ENCODE assay signal across 8 cellular contexts in the genomic region with DNA sequence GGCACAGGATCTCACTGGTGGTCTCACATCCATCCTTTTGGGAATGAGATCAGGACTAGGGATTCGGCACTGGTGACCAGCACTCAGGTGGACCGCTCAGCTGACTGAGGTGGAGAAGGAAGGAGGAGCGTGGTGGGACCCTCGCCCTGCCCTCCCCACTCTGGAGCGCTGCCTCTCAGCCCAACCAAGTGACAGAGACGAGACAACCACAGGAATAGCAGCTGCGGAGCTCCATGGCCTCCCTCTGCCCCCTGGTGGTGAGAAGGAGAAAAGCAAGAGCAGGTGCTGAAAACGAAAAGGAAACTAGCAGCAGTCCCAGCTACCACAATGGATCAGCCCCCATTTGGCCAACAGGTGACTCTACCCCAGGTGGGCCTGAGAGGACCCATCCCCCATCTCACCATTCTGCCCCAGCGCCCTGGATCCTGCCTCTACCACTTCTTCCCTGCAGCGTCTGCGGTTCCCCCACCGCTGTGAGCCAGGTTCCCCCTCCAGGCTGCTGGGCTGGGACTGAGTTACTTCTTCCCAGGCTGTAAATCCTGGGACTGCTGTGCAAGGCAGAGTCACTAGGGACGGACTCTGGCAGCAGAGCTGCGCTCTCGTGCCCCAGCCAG. TPM values are rescaled to one million over a fixed set of nuclear protein-coding genes. Genes with fewer than 3 reads are reported as not detected.
A peak's percentile ranks its signal among the peaks of the same experiment; 100 is the strongest.
DNase-seq lines count a peak whose midpoint lies in the region; ATAC-seq, FAIRE-seq and TF ChIP-seq lines count a peak whose summit lies in the region.
"Not testable (repeated sequence)": the region's sequence is repeated elsewhere in the genome, so short reads cannot be mapped to it uniquely, and the experiment has no call there.

RUFY4 (plus strand) TSS at position 533 of the 614 bp plus-strand sequence. CDS start 1,353 bp downstream, outside the sequence.

- not testable (repeated sequence) for H3K27ac ChIP-seq in DND-41 (ENCODE audit: low read length)

- not testable (repeated sequence) for H3K9ac ChIP-seq in DND-41 (ENCODE audit: low read depth, low read length)

- H3K4me1 Mint-ChIP-seq in activated T-cell treated with anti-CD3 and anti-CD28 coated beads, Interleukin-2, amount 50 U/mL, for 72 hours (ENCODE audit: low read depth) = not testable (repeated sequence)
- H3K4me1 Mint-ChIP-seq in naive thymus-derived CD8-positive, alpha-beta T cell = peaks cover 7 to 12% (median 10%) of the 10 kb centered on the region in 4 donors
- peaks cover 14 to 21% of the 10 kb centered on the region in 2 donors for H3K4me1 Mint-ChIP-seq in stimulated activated naive B cell treated with anti-CD40 and anti-IgM and Interleukin-4, amounts not matched to agents 10 μg/mL and 1 μg/mL and 100 μg/mL, for 72 hours

- peak within 1 kb of the TSS; percentile 67 to 78 for H3K4me3 Mint-ChIP-seq in activated T-cell treated with anti-CD3 and anti-CD28 coated beads, Interleukin-2, amount 50 U/mL, for 72 hours
- H3K4me3 Mint-ChIP-seq in naive thymus-derived CD8-positive, alpha-beta T cell = peak within 1 kb of the TSS; percentile 52 to 79 (median 65)
- H3K4me3 Mint-ChIP-seq in stimulated activated naive B cell treated with anti-CD40 and anti-IgM and Interleukin-4, amounts not matched to agents 10 μg/mL and 1 μg/mL and 100 μg/mL, for 72 hours = peak within 1 kb of the TSS; percentile 82 to 86

- not testable (repeated sequence) for H3K4me3 ChIP-seq in DND-41 (ENCODE audit: low read depth in 1 of 2, low read length in 2 of 2)

- TF ChIP-seq CTCF in DND-41 (IDR thresholded peaks at IDR 0.05; ENCODE audit: borderline replicate concordance, extremely low read depth, low read length, poor library complexity, severe bottlenecking) = peak; percentile 75

- H3K27me3 ChIP-seq in DND-41 (ENCODE audit: insufficient read depth, low read length, poor library complexity) = not testable (repeated sequence)

- ATAC-seq in DND-41 (ENCODE audit: insufficient read depth, low read depth) = peak; percentile 96
- ATAC-seq in activated T-cell treated with anti-CD3 and anti-CD28 coated beads, Interleukin-2, amount 50 U/mL, for 72 hours (replicated peaks in 1 of 2) = peak; percentile 79 to 80
- peak; percentile 90 to 95 for ATAC-seq in naive thymus-derived CD8-positive, alpha-beta T cell
- ATAC-seq in stimulated activated naive B cell treated with anti-CD40 and anti-IgM and Interleukin-4, amounts not matched to agents 10 μg/mL and 1 μg/mL and 100 μg/mL, for 72 hours (replicated peaks) = peak; percentile 80 to 84

- not testable (repeated sequence) for H3K79me2 ChIP-seq in DND-41 (ENCODE audit: insufficient read depth, low read length)

- peak; percentile 78 for DNase-seq in DND-41
- DNase-seq in GOT3 (lab: John Stamatoyannopoulos, UW) = peak; percentile 46
- DNase-seq in LHCN-M2 (ENCODE audit: low read depth) = peak; percentile 62
- peak; percentile 49 for DNase-seq in RCC 7860 (ENCODE audit: low spot score)
- peak; percentile 61 to 73 for DNase-seq in activated T-cell treated with anti-CD3 and anti-CD28 coated beads, Interleukin-2, amount 50 U/mL, for 72 hours
- DNase-seq in fibroblast of peridontal ligament (ENCODE audit: extremely low read depth) = peak; percentile 56
- DNase-seq in naive thymus-derived CD8-positive, alpha-beta T cell = peak; percentile 28 to 81 (median 68)
- peak; percentile 64 for DNase-seq in stimulated activated naive B cell treated with anti-CD40 and anti-IgM and Interleukin-4, amounts not matched to agents 10 μg/mL and 1 μg/mL and 100 μg/mL, for 72 hours

- H3K4me2 ChIP-seq in DND-41 (ENCODE audit: insufficient read depth, low read length) = peak within 1 kb of the TSS; percentile 37

- H3K27me3 Mint-ChIP-seq in activated T-cell treated with anti-CD3 and anti-CD28 coated beads, Interleukin-2, amount 50 U/mL, for 72 hours (ENCODE audit: low read depth) = peaks cover 14% of the 10 kb centered on the region
- peaks cover 4 to 36% (median 27%) of the 10 kb centered on the region in 5 donors for H3K27me3 Mint-ChIP-seq in naive thymus-derived CD8-positive, alpha-beta T cell
- peaks cover 36 to 38% of the 10 kb centered on the region in 2 donors for H3K27me3 Mint-ChIP-seq in stimulated activated naive B cell treated with anti-CD40 and anti-IgM and Interleukin-4, amounts not matched to agents 10 μg/mL and 1 μg/mL and 100 μg/mL, for 72 hours

- not testable (repeated sequence) for H3K27ac Mint-ChIP-seq in activated T-cell treated with anti-CD3 and anti-CD28 coated beads, Interleukin-2, amount 50 U/mL, for 72 hours
- peak within 1 kb of the TSS in 7 of 10 donors; percentile 3 to 73 (median 43) for H3K27ac Mint-ChIP-seq in naive thymus-derived CD8-positive, alpha-beta T cell
- H3K27ac Mint-ChIP-seq in stimulated activated naive B cell treated with anti-CD40 and anti-IgM and Interleukin-4, amounts not matched to agents 10 μg/mL and 1 μg/mL and 100 μg/mL, for 72 hours = peak within 1 kb of the TSS; percentile 90

- not testable (repeated sequence) for H3K9me3 ChIP-seq in DND-41 (ENCODE audit: insufficient read depth, low read length, severe bottlenecking)

- not testable (repeated sequence) for H3K36me3 ChIP-seq in DND-41 (ENCODE audit: insufficient read depth, low read length)

- not testable (repeated sequence) for H4K20me1 ChIP-seq in DND-41 (ENCODE audit: insufficient read depth, low read length)

- H3K4me1 ChIP-seq in DND-41 (ENCODE audit: insufficient read depth, low read length) = not testable (repeated sequence)

- peak; percentile 2 for FAIRE-seq in RCC 7860 (lab: Jason Lieb, UNC)

- H2AFZ ChIP-seq in DND-41 (ENCODE audit: low read depth, low read length) = not testable (repeated sequence)

- not testable (repeated sequence) for H3K36me3 Mint-ChIP-seq in activated T-cell treated with anti-CD3 and anti-CD28 coated beads, Interleukin-2, amount 50 U/mL, for 72 hours (ENCODE audit: insufficient read depth in 2 of 2); naive thymus-derived CD8-positive, alpha-beta T cell; stimulated activated naive B cell treated with anti-CD40 and anti-IgM and Interleukin-4, amounts not matched to agents 10 μg/mL and 1 μg/mL and 100 μg/mL, for 72 hours

- H3K9me3 Mint-ChIP-seq in activated T-cell treated with anti-CD3 and anti-CD28 coated beads, Interleukin-2, amount 50 U/mL, for 72 hours; naive thymus-derived CD8-positive, alpha-beta T cell; stimulated activated naive B cell treated with anti-CD40 and anti-IgM and Interleukin-4, amounts not matched to agents 10 μg/mL and 1 μg/mL and 100 μg/mL, for 72 hours: not testable (repeated sequence)

- POLR2A ChIA-PET in naive thymus-derived CD8-positive, alpha-beta T cell (lab: Charles Lee) = not testable (repeated sequence)

RNA-seq across cellular contexts. Expression of gene RUFY4, which starts in this region (rescaled TPM):
- total RNA-seq in LHCN-M2 (2014; rRNA removed) = not detected in 2 replicates
- not detected for polyA plus RNA-seq in LHCN-M2 (2012)
- total RNA-seq in activated T-cell treated with anti-CD3 and anti-CD28 coated beads, Interleukin-2, amount 50 U/mL, for 72 hours = 1 to 10 TPM in 1 of 2 donors, under 1 TPM in 1; 0.84 to 1.9 TPM
- total RNA-seq in naive thymus-derived CD8-positive, alpha-beta T cell = 1 to 10 TPM in 1 of 2 experiments, under 1 TPM in 1; 0.16 to 1.5 TPM
- under 1 TPM in 1 of 3 donors, not detected in 2; 0.31 TPM for polyA plus RNA-seq in naive thymus-derived CD8-positive, alpha-beta T cell

Comparison
In these comparisons a context has a peak if more than half of its experiments do, and no peak if none do; other contexts are left out.
1. Peak in DNase-seq in LHCN-M2; RNA of the gene not detected or under 1 TPM.